In genomic region chr22:45240810-45241631, GRCh38 we compare ENCODE assay signal across 8 cellular contexts. TPM values are rescaled to one million over a fixed set of nuclear protein-coding genes. Genes with fewer than 3 reads are reported as not detected.
DNase-seq lines count a peak whose midpoint lies in the region; ATAC-seq lines count a peak whose summit lies in the region.

Gene KIAA0930 (minus strand): TSS chr22:45240894. CDS start chr22:45240703, 191 bp downstream.

- WGBS in right cardiac atrium, result 6% methylated on average over 66 of the region's 66 CpGs

- H3K27me3 ChIP-seq in right cardiac atrium (ENCODE audit: control insufficient read depth, insufficient read depth), result no peaks in the 10 kb centered on the region

- DNase-seq in NCI-H2107 (lab: John Stamatoyannopoulos, UW) (peak; percentile 20), NCI-H2107 treated with DMSO at 0.1 percent for 48 hours (lab: John Stamatoyannopoulos, UW; ENCODE audit: unreplicated experiment) (no peak), T-helper 9 cell (peak; percentile 86), anterior cingulate cortex (lab: John Stamatoyannopoulos, UW) (peak in 50 of 58 donors; percentile 33 to 87 (median 74)), right cardiac atrium (peak; percentile 87 to 94 (median 93)), pulmonary artery endothelial cell (ENCODE audit: low read depth, low spot score) (peak; percentile 24), ureter (ENCODE audit: low spot score) (peak; percentile 86)

- H3K9me3 ChIP-seq in KOPT-K1 (ENCODE audit: insufficient read depth, low read length, poor library complexity, severe bottlenecking), result no peaks in the 10 kb centered on the region
- H3K9me3 ChIP-seq in right cardiac atrium (ENCODE audit: control insufficient read depth, low read length), result no peaks in the 10 kb centered on the region

- ATAC-seq in right cardiac atrium, result peak; percentile 84

- H3K27ac ChIP-seq in KOPT-K1 (ENCODE audit: low read depth, low read length, poor library complexity, severe bottlenecking) (peak within 1 kb of the TSS; percentile 78), right cardiac atrium (ENCODE audit: low read length) (no peak within 1 kb of the TSS)

- intact Hi-C loops in right cardiac atrium (cut with DNase I), result no loop called here

- no peaks in the 10 kb centered on the region for H3K4me1 ChIP-seq in right cardiac atrium (ENCODE audit: control insufficient read depth, insufficient read depth, low read length)

- peaks cover 20% of the 10 kb centered on the region; the same call in 1 of the 2 replicates for H3K36me3 ChIP-seq in KOPT-K1 (ENCODE audit: insufficient read depth, low read length)

- H3K4me3 ChIP-seq in right cardiac atrium (ENCODE audit: low read length), result peak within 1 kb of the TSS; percentile 75

RNA-seq across cellular contexts. Expression of gene KIAA0930, which starts in this region (rescaled TPM):
- 10 to 100 TPM; 23.3 to 34.1 (median 25.6) TPM for total RNA-seq in right cardiac atrium
- 14.8 TPM for polyA plus RNA-seq in right cardiac atrium
- total RNA-seq in pulmonary artery endothelial cell, result 43.4 and 60.9 TPM in 2 replicates
- 79.2 TPM for total RNA-seq in ureter
